ENCODE assay signal across 8 cellular contexts in genomic region chr17:50863931-50864330, GRCh38. TPM values are rescaled to one million over a fixed set of nuclear protein-coding genes. Genes with fewer than 3 reads are reported as not detected.
DNase-seq lines count a peak whose midpoint lies in the region; ATAC-seq and TF ChIP-seq lines count a peak whose summit lies in the region.

No MANE protein-coding gene starts in this region.

- peaks cover 44% of the 10 kb centered on the region for H3K4me1 Mint-ChIP-seq in T-helper 17 cell

- H3K4me2 ChIP-seq in fibroblast of lung (ENCODE audit: extremely low read depth, insufficient read depth, low read length) = peak overlapping the region; percentile 82

- peak overlapping the region; percentile 97 for H3K27ac Mint-ChIP-seq in T-helper 17 cell

- H4K20me1 ChIP-seq in fibroblast of lung (ENCODE audit: control insufficient read depth, extremely low read depth, insufficient read depth, low read length) = no peaks in the 10 kb centered on the region

- H3K4me1 ChIP-seq in fibroblast of lung (ENCODE audit: control insufficient read depth, extremely low read depth, insufficient read depth, low read length) = peaks cover 5% of the 10 kb centered on the region

- H3K79me2 ChIP-seq in fibroblast of lung (ENCODE audit: control insufficient read depth, insufficient read depth, low read length) = peaks cover 34% of the 10 kb centered on the region

- peaks cover 15% of the 10 kb centered on the region for H3K36me3 Mint-ChIP-seq in T-helper 17 cell (ENCODE audit: low read depth)

- ATAC-seq in T-helper 17 cell = no peak

- H3K4me3 ChIP-seq in fibroblast of lung (replicated peaks in 1 of 4; ENCODE audit: control extremely low read depth in 1 of 4, insufficient read depth in 1 of 4, low read depth in 3 of 4, low read length in 4 of 4) (peak overlapping the region in 3 of 4 experiments; percentile 94 to 96 (median 96)), retinal pigment epithelial cell (ENCODE audit: low read length) (peak overlapping the region; percentile 71)

- H3K27me3 ChIP-seq in fibroblast of lung (ENCODE audit: control insufficient read depth, insufficient read depth, low read length) = no peaks in the 10 kb centered on the region

- no peaks in the 10 kb centered on the region for H3K27me3 Mint-ChIP-seq in T-helper 17 cell

- TF ChIP-seq CTCF in fibroblast of lung (conservative IDR thresholded peaks at IDR 0.05 in 1 of 2, IDR thresholded peaks at IDR 0.05 in 1 of 2; ENCODE audit: low read depth in 1 of 2, low read length in 2 of 2) = no peak
- no peak for TF ChIP-seq CTCF in retinal pigment epithelial cell (conservative IDR thresholded peaks at IDR 0.05; ENCODE audit: low read depth, low read length)

- peaks cover 7% of the 10 kb centered on the region for H3K36me3 ChIP-seq in fibroblast of lung (ENCODE audit: control insufficient read depth, insufficient read depth, low read length)

- H2AFZ ChIP-seq in fibroblast of lung (ENCODE audit: low read length) = no peak overlapping the region

- H3K9ac ChIP-seq in fibroblast of lung (ENCODE audit: insufficient read depth, low read length) = no peak overlapping the region

- no peak overlapping the region for H3K27ac ChIP-seq in fibroblast of lung (ENCODE audit: insufficient read depth, low read length)

- peak overlapping the region; percentile 99 for H3K4me3 Mint-ChIP-seq in T-helper 17 cell

- H3K9me3 ChIP-seq in T-helper 17 cell (ENCODE audit: control insufficient read depth, low read length, poor library complexity, severe bottlenecking) (no peaks in the 10 kb centered on the region), fibroblast of lung (ENCODE audit: control insufficient read depth, insufficient read depth, low read depth, low read length) (no peaks in the 10 kb centered on the region)

- DNase-seq in ELR (ENCODE audit: low read depth) (peak; percentile 17), T-helper 17 cell (no peak), fibroblast of lung (ENCODE audit: low read depth in 2 of 2) (no peak), retinal pigment epithelial cell (ENCODE audit: low read depth) (no peak), glomerular visceral epithelial cell (ENCODE audit: extremely low spot score) (no peak), GM19240 (ENCODE audit: insufficient read length, low spot score) (no peak)
- DNase-seq in stimulated activated CD4-positive, alpha-beta T cell treated with anti-CD3 and anti-CD28 coated beads, Interleukin-4, amount 100 ng/mL, for 24 hours = no peak
- no peak for DNase-seq in central memory CD4-positive, alpha-beta T cell

RNA-seq across cellular contexts. Expression of gene TOB1, which starts 2.2 kb away (rescaled TPM):
- total RNA-seq in T-helper 17 cell (100 to 1,000 TPM; 226 to 358 TPM), fibroblast of lung (10.3 and 22.0 TPM in 2 replicates)
- polyA plus RNA-seq in fibroblast of lung = 39.6 and 40.5 TPM in 2 replicates
- 45.5 and 50.7 TPM in 2 replicates for polyA plus RNA-seq in fibroblast of lung (2012)
- 43.9 and 85.0 TPM in 2 replicates for polyA minus RNA-seq in fibroblast of lung (ENCODE audit: low replicate concordance)

RNA-seq across cellular contexts. Expression of gene WFIKKN2, which starts 28.5 kb away (rescaled TPM):
- not detected for total RNA-seq in T-helper 17 cell
- under 0.01 and 0.33 TPM in 2 replicates for total RNA-seq in fibroblast of lung
- polyA plus RNA-seq in fibroblast of lung = 0.02 and 0.05 TPM in 2 replicates
- 0.05 and 0.09 TPM in 2 replicates for polyA plus RNA-seq in fibroblast of lung (2012)
- 1.3 TPM in 1 of 2 replicates, not detected in the other for polyA minus RNA-seq in fibroblast of lung (ENCODE audit: low replicate concordance)
